9 cellular contexts compared by ENCODE assay signal in genomic region chr2:113541984-113542485, GRCh38. TPM values are rescaled to one million over a fixed set of nuclear protein-coding genes. Genes with fewer than 3 reads are reported as not detected.
DNase-seq lines count a peak whose midpoint lies in the region; ATAC-seq and TF ChIP-seq lines count a peak whose summit lies in the region.
"Not testable (repeated sequence)": the region's sequence is repeated elsewhere in the genome, so short reads cannot be mapped to it uniquely, and the experiment has no call there.
"Had no signal": no experiment of that assay in that cellular context is flagged by ENCODE, and none has a peak within 500 bp of the region (broad histone marks: within the 10 kb centered on the region; RNA-seq: fewer than 3 reads in every experiment).

No MANE protein-coding gene starts in this region.

- H3K36me3 ChIP-seq in neural progenitor cell = not testable (repeated sequence)

- not testable (repeated sequence) for H3K4me1 ChIP-seq in neural progenitor cell

- not testable (repeated sequence) for H3F3A ChIP-seq in neural progenitor cell (ENCODE audit: low read depth)

- H3K4me3 ChIP-seq in AG10803 (ENCODE audit: low read length) (peak overlapping the region; percentile 35), HL-60 (replicated peaks; ENCODE audit: insufficient read depth, low read length) (peak overlapping the region; percentile 40), foreskin fibroblast (ENCODE audit: low read depth in 1 of 2, low read length in 2 of 2) (peak overlapping the region; percentile 47 to 61), neural progenitor cell (peak overlapping the region; percentile 66)

- not testable (repeated sequence) for H3K9ac ChIP-seq in neural progenitor cell

- not testable (repeated sequence) for H3K27ac ChIP-seq in HL-60 (replicated peaks); neural progenitor cell

- H3K27me3 Mint-ChIP-seq in activated CD4-positive, alpha-beta T cell treated with anti-CD3 and anti-CD28 coated beads, Interleukin-2, amount 10 ng/mL, durations not matched to agents 7 days and 5 days = peaks cover 14% of the 10 kb centered on the region
- H3K27me3 Mint-ChIP-seq in brain = peaks cover 28% of the 10 kb centered on the region
- H3K27me3 Mint-ChIP-seq in neural progenitor cell (ENCODE audit: insufficient read depth, low read depth) = peaks cover 11% of the 10 kb centered on the region

- CTCF ChIA-PET in activated CD4-positive, alpha-beta T cell treated with anti-CD3 and anti-CD28 coated beads, Interleukin-2, amount 10 ng/mL, durations not matched to agents 7 days and 5 days (lab: Charles Lee) = not testable (repeated sequence)

- not testable (repeated sequence) for DNase-seq in AG10803 (ENCODE audit: low read depth); HL-60 (ENCODE audit: low read depth in 1 of 2, low spot score in 1 of 2); activated CD4-positive, alpha-beta T cell treated with anti-CD3 and anti-CD28 coated beads, Interleukin-2, amount 10 ng/mL, durations not matched to agents 7 days and 5 days
- DNase-seq in foreskin fibroblast (peak in 1 of 2 donors; percentile 4), left kidney (ENCODE audit: low read depth, low spot score) (peak; percentile 9), neural progenitor cell (ENCODE audit: low spot score) (peak; percentile 37)
- DNase-seq in stimulated activated effector memory CD8-positive, alpha-beta T cell treated with anti-CD3 and anti-CD28 coated beads, Interleukin-12 subunit alpha, Interleukin-12 subunit beta, amount 100 ng/mL, for 72 hours (ENCODE audit: low spot score in 2 of 2) = peak in 1 of 2 donors; percentile 9

- not testable (repeated sequence) for H3K9me3 Mint-ChIP-seq in activated CD4-positive, alpha-beta T cell treated with anti-CD3 and anti-CD28 coated beads, Interleukin-2, amount 10 ng/mL, durations not matched to agents 7 days and 5 days; brain; neural progenitor cell; stimulated activated effector memory CD8-positive, alpha-beta T cell treated with anti-CD3 and anti-CD28 coated beads, Interleukin-12 subunit alpha, Interleukin-12 subunit beta, amount 100 ng/mL, for 72 hours

- peak overlapping the region; percentile 93 for H2AFZ ChIP-seq in neural progenitor cell (replicated peaks)

- POLR2A ChIA-PET in activated CD4-positive, alpha-beta T cell treated with anti-CD3 and anti-CD28 coated beads, Interleukin-2, amount 10 ng/mL, durations not matched to agents 7 days and 5 days (lab: Charles Lee) = not testable (repeated sequence)

- H4K20me1 ChIP-seq in neural progenitor cell (ENCODE audit: low read depth) = not testable (repeated sequence)

- H3K27ac Mint-ChIP-seq in activated CD4-positive, alpha-beta T cell treated with anti-CD3 and anti-CD28 coated beads, Interleukin-2, amount 10 ng/mL, durations not matched to agents 7 days and 5 days; neural progenitor cell; stimulated activated effector memory CD8-positive, alpha-beta T cell treated with anti-CD3 and anti-CD28 coated beads, Interleukin-12 subunit alpha, Interleukin-12 subunit beta, amount 100 ng/mL, for 72 hours: not testable (repeated sequence)
- peak overlapping the region in 3 of 5 experiments; percentile 87 to 95 (median 89) for H3K27ac Mint-ChIP-seq in brain

- H3K4me2 ChIP-seq in neural progenitor cell = peak overlapping the region; percentile 84

- H3K36me3 Mint-ChIP-seq in activated CD4-positive, alpha-beta T cell treated with anti-CD3 and anti-CD28 coated beads, Interleukin-2, amount 10 ng/mL, durations not matched to agents 7 days and 5 days (ENCODE audit: low read depth); brain; neural progenitor cell; stimulated activated effector memory CD8-positive, alpha-beta T cell treated with anti-CD3 and anti-CD28 coated beads, Interleukin-12 subunit alpha, Interleukin-12 subunit beta, amount 100 ng/mL, for 72 hours: not testable (repeated sequence)

- H3K9me3 ChIP-seq in neural progenitor cell (ENCODE audit: low read depth) = not testable (repeated sequence)

- not testable (repeated sequence) for H3K4me1 Mint-ChIP-seq in activated CD4-positive, alpha-beta T cell treated with anti-CD3 and anti-CD28 coated beads, Interleukin-2, amount 10 ng/mL, durations not matched to agents 7 days and 5 days; brain; neural progenitor cell; stimulated activated effector memory CD8-positive, alpha-beta T cell treated with anti-CD3 and anti-CD28 coated beads, Interleukin-12 subunit alpha, Interleukin-12 subunit beta, amount 100 ng/mL, for 72 hours

- peak; percentile 65 for ATAC-seq in stimulated activated effector memory CD8-positive, alpha-beta T cell treated with anti-CD3 and anti-CD28 coated beads, Interleukin-12 subunit alpha, Interleukin-12 subunit beta, amount 100 ng/mL, for 72 hours

- H3K4me3 Mint-ChIP-seq in activated CD4-positive, alpha-beta T cell treated with anti-CD3 and anti-CD28 coated beads, Interleukin-2, amount 10 ng/mL, durations not matched to agents 7 days and 5 days = peak overlapping the region; percentile 52
- H3K4me3 Mint-ChIP-seq in brain (peak overlapping the region; percentile 72 to 94 (median 80)), neural progenitor cell (peak overlapping the region; percentile 81)
- peak overlapping the region; percentile 69 for H3K4me3 Mint-ChIP-seq in stimulated activated effector memory CD8-positive, alpha-beta T cell treated with anti-CD3 and anti-CD28 coated beads, Interleukin-12 subunit alpha, Interleukin-12 subunit beta, amount 100 ng/mL, for 72 hours

- not testable (repeated sequence) for H3K79me2 ChIP-seq in neural progenitor cell (ENCODE audit: low read depth)

- not testable (repeated sequence) for TF ChIP-seq CTCF in AG10803 (conservative IDR thresholded peaks at IDR 0.05; ENCODE audit: low read length); HL-60 (IDR thresholded peaks at IDR 0.05; ENCODE audit: insufficient read depth, low read length); brain (conservative IDR thresholded peaks at IDR 0.05); foreskin fibroblast (IDR thresholded peaks at IDR 0.05; ENCODE audit: low read depth, low read length); neural progenitor cell (IDR thresholded peaks at IDR 0.05)

- H3K27me3 ChIP-seq in HL-60 (ENCODE audit: insufficient read depth, poor library complexity, severe bottlenecking) = not testable (repeated sequence)
- H3K27me3 ChIP-seq in neural progenitor cell = peaks cover 69% of the 10 kb centered on the region

RNA-seq across cellular contexts. Expression of gene FOXD4L1, which starts 43.6 kb away (rescaled TPM):
- total RNA-seq in activated CD4-positive, alpha-beta T cell treated with anti-CD3 and anti-CD28 coated beads, Interleukin-2, amount 10 ng/mL, durations not matched to agents 7 days and 5 days = under 1 TPM; 0.15 to 0.25 TPM
- not detected for polyA plus RNA-seq in brain (ENCODE audit: insufficient read depth, low read depth, low replicate concordance)
- total RNA-seq in neural progenitor cell (ENCODE audit: low replicate concordance) = 0.12 TPM in 1 of 2 replicates, not detected in the other
- total RNA-seq: glomerular endothelial cell had no signal
